ENCODE assay signal across 1 cellular context in the genomic region with DNA sequence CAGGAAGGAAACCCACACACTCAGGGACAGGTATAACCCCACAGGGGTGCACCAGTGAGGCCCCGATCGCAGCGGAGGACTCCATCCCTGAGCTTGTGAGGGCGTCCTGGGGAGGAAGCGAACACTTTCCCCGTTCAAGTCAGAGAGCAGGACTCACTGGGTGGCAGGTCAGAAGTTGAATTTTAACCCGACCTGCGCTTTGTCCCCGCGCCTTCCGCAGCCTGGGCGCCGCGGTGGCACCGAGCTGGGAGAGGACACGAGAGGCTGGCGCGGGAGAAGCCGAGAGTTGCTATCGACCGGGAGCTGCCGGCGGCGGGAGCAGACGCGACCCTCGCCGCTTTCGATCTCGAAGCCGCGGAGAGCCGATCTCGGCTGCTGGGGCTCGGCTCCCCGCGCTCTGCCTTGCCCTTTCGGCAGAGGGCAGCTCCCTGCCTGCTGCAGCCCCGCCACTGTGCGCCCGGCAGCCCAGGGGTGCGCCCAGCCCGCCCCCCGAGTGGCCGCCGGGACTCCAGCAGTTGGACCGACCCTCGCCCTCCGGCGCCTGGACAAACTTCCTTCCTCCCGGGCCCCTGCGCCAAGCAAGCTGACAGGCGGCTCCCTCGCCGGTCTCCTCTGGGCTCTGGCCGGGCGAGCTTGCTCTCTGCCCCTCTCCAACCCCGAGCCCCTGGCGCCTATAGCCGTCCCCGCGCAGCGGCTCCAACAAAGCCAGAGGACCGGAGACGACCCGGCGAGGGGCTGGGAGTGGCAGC.
A peak's percentile ranks its signal among the peaks of the same experiment; 100 is the strongest.
TF ChIP-seq lines count a peak whose summit lies in the region.

No MANE protein-coding gene starts in this region.

TF ChIP-seq in HepG2, 621 proteins besides CTCF, POLR2A, EP300 and RAD21 (continued from another document and continues in another):
- TF ChIP-seq, protein P1, sequence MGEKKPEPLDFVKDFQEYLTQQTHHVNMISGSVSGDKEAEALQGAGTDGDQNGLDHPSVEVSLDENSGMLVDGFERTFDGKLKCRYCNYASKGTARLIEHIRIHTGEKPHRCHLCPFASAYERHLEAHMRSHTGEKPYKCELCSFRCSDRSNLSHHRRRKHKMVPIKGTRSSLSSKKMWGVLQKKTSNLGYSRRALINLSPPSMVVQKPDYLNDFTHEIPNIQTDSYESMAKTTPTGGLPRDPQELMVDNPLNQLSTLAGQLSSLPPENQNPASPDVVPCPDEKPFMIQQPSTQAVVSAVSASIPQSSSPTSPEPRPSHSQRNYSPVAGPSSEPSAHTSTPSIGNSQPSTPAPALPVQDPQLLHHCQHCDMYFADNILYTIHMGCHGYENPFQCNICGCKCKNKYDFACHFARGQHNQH (CRISPR knock-in tag; IDR thresholded peaks at IDR 0.05): peak; percentile 79; the same call in 1 of the 2 replicates
- TF ChIP-seq ZNF326 (CRISPR knock-in tag; IDR thresholded peaks at IDR 0.05; ENCODE audit: borderline replicate concordance): no peak
- no peak for TF ChIP-seq ZNF598 (CRISPR knock-in tag; IDR thresholded peaks at IDR 0.05; ENCODE audit: borderline replicate concordance)
- TF ChIP-seq, protein P2, sequence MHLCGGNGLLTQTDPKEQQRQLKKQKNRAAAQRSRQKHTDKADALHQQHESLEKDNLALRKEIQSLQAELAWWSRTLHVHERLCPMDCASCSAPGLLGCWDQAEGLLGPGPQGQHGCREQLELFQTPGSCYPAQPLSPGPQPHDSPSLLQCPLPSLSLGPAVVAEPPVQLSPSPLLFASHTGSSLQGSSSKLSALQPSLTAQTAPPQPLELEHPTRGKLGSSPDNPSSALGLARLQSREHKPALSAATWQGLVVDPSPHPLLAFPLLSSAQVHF (CRISPR knock-in tag; IDR thresholded peaks at IDR 0.05): no peak
- TF ChIP-seq, protein P3, sequence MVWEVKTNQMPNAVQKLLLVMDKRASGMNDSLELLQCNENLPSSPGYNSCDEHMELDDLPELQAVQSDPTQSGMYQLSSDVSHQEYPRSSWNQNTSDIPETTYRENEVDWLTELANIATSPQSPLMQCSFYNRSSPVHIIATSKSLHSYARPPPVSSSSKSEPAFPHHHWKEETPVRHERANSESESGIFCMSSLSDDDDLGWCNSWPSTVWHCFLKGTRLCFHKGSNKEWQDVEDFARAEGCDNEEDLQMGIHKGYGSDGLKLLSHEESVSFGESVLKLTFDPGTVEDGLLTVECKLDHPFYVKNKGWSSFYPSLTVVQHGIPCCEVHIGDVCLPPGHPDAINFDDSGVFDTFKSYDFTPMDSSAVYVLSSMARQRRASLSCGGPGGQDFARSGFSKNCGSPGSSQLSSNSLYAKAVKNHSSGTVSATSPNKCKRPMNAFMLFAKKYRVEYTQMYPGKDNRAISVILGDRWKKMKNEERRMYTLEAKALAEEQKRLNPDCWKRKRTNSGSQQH (CRISPR knock-in tag; IDR thresholded peaks at IDR 0.05; ENCODE audit: low read depth): no peak
- TF ChIP-seq DR1 (CRISPR knock-in tag; IDR thresholded peaks at IDR 0.05): no peak
- TF ChIP-seq HNF4G (IDR thresholded peaks at IDR 0.05; ENCODE audit: borderline replicate concordance, low read depth, low read length): no peak; the same call in 1 of the 2 replicates
- no peak for TF ChIP-seq HNF4G (CRISPR knock-in tag; IDR thresholded peaks at IDR 0.05; ENCODE audit: borderline replicate concordance, low read depth)
- TF ChIP-seq, protein P4, sequence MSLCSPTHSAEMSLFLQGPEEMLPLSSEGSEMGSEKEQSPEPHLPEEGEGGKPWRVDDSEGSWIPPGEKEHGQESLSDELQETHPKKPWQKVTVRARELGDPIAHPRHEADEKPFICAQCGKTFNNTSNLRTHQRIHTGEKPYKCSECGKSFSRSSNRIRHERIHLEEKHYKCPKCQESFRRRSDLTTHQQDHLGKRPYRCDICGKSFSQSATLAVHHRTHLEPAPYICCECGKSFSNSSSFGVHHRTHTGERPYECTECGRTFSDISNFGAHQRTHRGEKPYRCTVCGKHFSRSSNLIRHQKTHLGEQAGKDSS (CRISPR knock-in tag; IDR thresholded peaks at IDR 0.05; ENCODE audit: borderline replicate concordance, low read depth): 0 out of 2 replicates have a peak, but pooled peaks have one; percentile 22
- TF ChIP-seq ZNF260 (CRISPR knock-in tag; IDR thresholded peaks at IDR 0.05; ENCODE audit: borderline replicate concordance, low read depth): no peak
- TF ChIP-seq GABPB1 (CRISPR knock-in tag; IDR thresholded peaks at IDR 0.05): peak; percentile 76
- TF ChIP-seq, protein P5, sequence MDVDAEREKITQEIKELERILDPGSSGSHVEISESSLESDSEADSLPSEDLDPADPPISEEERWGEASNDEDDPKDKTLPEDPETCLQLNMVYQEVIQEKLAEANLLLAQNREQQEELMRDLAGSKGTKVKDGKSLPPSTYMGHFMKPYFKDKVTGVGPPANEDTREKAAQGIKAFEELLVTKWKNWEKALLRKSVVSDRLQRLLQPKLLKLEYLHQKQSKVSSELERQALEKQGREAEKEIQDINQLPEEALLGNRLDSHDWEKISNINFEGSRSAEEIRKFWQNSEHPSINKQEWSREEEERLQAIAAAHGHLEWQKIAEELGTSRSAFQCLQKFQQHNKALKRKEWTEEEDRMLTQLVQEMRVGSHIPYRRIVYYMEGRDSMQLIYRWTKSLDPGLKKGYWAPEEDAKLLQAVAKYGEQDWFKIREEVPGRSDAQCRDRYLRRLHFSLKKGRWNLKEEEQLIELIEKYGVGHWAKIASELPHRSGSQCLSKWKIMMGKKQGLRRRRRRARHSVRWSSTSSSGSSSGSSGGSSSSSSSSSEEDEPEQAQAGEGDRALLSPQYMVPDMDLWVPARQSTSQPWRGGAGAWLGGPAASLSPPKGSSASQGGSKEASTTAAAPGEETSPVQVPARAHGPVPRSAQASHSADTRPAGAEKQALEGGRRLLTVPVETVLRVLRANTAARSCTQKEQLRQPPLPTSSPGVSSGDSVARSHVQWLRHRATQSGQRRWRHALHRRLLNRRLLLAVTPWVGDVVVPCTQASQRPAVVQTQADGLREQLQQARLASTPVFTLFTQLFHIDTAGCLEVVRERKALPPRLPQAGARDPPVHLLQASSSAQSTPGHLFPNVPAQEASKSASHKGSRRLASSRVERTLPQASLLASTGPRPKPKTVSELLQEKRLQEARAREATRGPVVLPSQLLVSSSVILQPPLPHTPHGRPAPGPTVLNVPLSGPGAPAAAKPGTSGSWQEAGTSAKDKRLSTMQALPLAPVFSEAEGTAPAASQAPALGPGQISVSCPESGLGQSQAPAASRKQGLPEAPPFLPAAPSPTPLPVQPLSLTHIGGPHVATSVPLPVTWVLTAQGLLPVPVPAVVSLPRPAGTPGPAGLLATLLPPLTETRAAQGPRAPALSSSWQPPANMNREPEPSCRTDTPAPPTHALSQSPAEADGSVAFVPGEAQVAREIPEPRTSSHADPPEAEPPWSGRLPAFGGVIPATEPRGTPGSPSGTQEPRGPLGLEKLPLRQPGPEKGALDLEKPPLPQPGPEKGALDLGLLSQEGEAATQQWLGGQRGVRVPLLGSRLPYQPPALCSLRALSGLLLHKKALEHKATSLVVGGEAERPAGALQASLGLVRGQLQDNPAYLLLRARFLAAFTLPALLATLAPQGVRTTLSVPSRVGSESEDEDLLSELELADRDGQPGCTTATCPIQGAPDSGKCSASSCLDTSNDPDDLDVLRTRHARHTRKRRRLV (CRISPR knock-in tag; IDR thresholded peaks at IDR 0.05): no peak
- no peak for TF ChIP-seq MAFK (conservative IDR thresholded peaks at IDR 0.05 in 1 of 2, IDR thresholded peaks at IDR 0.05 in 1 of 2; ENCODE audit: low read length in 2 of 2)
- TF ChIP-seq, protein P6, sequence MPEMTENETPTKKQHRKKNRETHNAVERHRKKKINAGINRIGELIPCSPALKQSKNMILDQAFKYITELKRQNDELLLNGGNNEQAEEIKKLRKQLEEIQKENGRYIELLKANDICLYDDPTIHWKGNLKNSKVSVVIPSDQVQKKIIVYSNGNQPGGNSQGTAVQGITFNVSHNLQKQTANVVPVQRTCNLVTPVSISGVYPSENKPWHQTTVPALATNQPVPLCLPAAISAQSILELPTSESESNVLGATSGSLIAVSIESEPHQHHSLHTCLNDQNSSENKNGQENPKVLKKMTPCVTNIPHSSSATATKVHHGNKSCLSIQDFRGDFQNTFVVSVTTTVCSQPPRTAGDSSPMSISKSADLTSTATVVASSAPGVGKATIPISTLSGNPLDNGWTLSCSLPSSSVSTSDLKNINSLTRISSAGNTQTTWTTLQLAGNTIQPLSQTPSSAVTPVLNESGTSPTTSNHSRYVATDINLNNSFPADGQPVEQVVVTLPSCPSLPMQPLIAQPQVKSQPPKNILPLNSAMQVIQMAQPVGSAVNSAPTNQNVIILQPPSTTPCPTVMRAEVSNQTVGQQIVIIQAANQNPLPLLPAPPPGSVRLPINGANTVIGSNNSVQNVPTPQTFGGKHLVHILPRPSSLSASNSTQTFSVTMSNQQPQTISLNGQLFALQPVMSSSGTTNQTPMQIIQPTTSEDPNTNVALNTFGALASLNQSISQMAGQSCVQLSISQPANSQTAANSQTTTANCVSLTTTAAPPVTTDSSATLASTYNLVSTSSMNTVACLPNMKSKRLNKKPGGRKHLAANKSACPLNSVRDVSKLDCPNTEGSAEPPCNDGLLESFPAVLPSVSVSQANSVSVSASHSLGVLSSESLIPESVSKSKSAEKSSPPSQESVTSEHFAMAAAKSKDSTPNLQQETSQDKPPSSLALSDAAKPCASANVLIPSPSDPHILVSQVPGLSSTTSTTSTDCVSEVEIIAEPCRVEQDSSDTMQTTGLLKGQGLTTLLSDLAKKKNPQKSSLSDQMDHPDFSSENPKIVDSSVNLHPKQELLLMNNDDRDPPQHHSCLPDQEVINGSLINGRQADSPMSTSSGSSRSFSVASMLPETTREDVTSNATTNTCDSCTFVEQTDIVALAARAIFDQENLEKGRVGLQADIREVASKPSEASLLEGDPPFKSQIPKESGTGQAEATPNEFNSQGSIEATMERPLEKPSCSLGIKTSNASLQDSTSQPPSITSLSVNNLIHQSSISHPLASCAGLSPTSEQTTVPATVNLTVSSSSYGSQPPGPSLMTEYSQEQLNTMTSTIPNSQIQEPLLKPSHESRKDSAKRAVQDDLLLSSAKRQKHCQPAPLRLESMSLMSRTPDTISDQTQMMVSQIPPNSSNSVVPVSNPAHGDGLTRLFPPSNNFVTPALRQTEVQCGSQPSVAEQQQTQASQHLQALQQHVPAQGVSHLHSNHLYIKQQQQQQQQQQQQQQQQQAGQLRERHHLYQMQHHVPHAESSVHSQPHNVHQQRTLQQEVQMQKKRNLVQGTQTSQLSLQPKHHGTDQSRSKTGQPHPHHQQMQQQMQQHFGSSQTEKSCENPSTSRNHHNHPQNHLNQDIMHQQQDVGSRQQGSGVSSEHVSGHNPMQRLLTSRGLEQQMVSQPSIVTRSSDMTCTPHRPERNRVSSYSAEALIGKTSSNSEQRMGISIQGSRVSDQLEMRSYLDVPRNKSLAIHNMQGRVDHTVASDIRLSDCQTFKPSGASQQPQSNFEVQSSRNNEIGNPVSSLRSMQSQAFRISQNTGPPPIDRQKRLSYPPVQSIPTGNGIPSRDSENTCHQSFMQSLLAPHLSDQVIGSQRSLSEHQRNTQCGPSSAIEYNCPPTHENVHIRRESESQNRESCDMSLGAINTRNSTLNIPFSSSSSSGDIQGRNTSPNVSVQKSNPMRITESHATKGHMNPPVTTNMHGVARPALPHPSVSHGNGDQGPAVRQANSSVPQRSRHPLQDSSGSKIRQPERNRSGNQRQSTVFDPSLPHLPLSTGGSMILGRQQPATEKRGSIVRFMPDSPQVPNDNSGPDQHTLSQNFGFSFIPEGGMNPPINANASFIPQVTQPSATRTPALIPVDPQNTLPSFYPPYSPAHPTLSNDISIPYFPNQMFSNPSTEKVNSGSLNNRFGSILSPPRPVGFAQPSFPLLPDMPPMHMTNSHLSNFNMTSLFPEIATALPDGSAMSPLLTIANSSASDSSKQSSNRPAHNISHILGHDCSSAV (CRISPR knock-in tag; IDR thresholded peaks at IDR 0.05; ENCODE audit: borderline replicate concordance): 0 out of 2 replicates have a peak, but pooled peaks have one; percentile 56
- peak; percentile 83; the same call in 1 of the 2 replicates for TF ChIP-seq KLF6 (CRISPR knock-in tag; IDR thresholded peaks at IDR 0.05)
- TF ChIP-seq ZNF225 (CRISPR knock-in tag; IDR thresholded peaks at IDR 0.05): no peak
- TF ChIP-seq, protein P7, sequence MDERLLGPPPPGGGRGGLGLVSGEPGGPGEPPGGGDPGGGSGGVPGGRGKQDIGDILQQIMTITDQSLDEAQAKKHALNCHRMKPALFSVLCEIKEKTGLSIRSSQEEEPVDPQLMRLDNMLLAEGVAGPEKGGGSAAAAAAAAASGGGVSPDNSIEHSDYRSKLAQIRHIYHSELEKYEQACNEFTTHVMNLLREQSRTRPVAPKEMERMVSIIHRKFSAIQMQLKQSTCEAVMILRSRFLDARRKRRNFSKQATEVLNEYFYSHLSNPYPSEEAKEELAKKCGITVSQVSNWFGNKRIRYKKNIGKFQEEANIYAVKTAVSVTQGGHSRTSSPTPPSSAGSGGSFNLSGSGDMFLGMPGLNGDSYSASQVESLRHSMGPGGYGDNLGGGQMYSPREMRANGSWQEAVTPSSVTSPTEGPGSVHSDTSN (CRISPR knock-in tag; IDR thresholded peaks at IDR 0.05): no peak
- TF ChIP-seq ZNF296 (CRISPR knock-in tag; conservative IDR thresholded peaks at IDR 0.05): 0 out of 2 replicates have a peak, but pooled peaks have one; percentile 66
- TF ChIP-seq, protein P8, sequence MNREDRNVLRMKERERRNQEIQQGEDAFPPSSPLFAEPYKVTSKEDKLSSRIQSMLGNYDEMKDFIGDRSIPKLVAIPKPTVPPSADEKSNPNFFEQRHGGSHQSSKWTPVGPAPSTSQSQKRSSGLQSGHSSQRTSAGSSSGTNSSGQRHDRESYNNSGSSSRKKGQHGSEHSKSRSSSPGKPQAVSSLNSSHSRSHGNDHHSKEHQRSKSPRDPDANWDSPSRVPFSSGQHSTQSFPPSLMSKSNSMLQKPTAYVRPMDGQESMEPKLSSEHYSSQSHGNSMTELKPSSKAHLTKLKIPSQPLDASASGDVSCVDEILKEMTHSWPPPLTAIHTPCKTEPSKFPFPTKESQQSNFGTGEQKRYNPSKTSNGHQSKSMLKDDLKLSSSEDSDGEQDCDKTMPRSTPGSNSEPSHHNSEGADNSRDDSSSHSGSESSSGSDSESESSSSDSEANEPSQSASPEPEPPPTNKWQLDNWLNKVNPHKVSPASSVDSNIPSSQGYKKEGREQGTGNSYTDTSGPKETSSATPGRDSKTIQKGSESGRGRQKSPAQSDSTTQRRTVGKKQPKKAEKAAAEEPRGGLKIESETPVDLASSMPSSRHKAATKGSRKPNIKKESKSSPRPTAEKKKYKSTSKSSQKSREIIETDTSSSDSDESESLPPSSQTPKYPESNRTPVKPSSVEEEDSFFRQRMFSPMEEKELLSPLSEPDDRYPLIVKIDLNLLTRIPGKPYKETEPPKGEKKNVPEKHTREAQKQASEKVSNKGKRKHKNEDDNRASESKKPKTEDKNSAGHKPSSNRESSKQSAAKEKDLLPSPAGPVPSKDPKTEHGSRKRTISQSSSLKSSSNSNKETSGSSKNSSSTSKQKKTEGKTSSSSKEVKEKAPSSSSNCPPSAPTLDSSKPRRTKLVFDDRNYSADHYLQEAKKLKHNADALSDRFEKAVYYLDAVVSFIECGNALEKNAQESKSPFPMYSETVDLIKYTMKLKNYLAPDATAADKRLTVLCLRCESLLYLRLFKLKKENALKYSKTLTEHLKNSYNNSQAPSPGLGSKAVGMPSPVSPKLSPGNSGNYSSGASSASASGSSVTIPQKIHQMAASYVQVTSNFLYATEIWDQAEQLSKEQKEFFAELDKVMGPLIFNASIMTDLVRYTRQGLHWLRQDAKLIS (CRISPR knock-in tag; IDR thresholded peaks at IDR 0.05): peak; percentile 59; the same call in 1 of the 2 replicates
- no peak for TF ChIP-seq RORA (CRISPR knock-in tag; IDR thresholded peaks at IDR 0.05)
- TF ChIP-seq, protein P9, sequence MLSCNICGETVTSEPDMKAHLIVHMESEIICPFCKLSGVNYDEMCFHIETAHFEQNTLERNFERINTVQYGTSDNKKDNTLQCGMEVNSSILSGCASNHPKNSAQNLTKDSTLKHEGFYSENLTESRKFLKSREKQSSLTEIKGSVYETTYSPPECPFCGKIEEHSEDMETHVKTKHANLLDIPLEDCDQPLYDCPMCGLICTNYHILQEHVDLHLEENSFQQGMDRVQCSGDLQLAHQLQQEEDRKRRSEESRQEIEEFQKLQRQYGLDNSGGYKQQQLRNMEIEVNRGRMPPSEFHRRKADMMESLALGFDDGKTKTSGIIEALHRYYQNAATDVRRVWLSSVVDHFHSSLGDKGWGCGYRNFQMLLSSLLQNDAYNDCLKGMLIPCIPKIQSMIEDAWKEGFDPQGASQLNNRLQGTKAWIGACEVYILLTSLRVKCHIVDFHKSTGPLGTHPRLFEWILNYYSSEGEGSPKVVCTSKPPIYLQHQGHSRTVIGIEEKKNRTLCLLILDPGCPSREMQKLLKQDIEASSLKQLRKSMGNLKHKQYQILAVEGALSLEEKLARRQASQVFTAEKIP (CRISPR knock-in tag; IDR thresholded peaks at IDR 0.05; ENCODE audit: borderline replicate concordance): no peak
